Comparison of ENCODE assay signal across 22 cellular contexts in genomic region chr2:235031686-235032373, GRCh38.
"Had no signal": no experiment of that assay in that cellular context is flagged by ENCODE, and none has a peak within 500 bp of the region (broad histone marks: within the 10 kb centered on the region; RNA-seq: fewer than 3 reads in every experiment).

No MANE protein-coding gene starts in this region.

- H3K4me3 ChIP-seq: left ventricle myocardium inferior, sigmoid colon, smooth muscle cell had no signal

- H3K9ac ChIP-seq: parathyroid adenoma had no signal

- H3K27ac ChIP-seq: left ventricle myocardium inferior, neutrophil, parathyroid adenoma, sigmoid colon had no signal

- DNase-seq: activated B cell treated with CpG ODN at 0.5 μM for 24 hours; activated CD4-positive, alpha-beta T cell treated with anti-CD3 and anti-CD28 coated beads for 36 hours; activated CD4-positive, alpha-beta T cell treated with anti-CD3 and anti-CD28 coated beads, Interleukin-2, amount 50 U/mL, for 48 hours; activated naive CD4-positive, alpha-beta T cell treated with Interleukin-2 at 50 U/mL for 16 hours; activated naive CD8-positive, alpha-beta T cell treated with anti-CD3 and anti-CD28 coated beads for 36 hours; activated T-cell treated with anti-CD3 and anti-CD28 coated beads, Interleukin-2, amount 50 U/mL, for 48 hours; cerebellar nuclear complex; foreskin fibroblast; hippocampal formation; kidney glomerular epithelial cell; left ventricle myocardium inferior; sigmoid colon; stimulated activated CD4-positive, alpha-beta T cell treated with anti-CD3 and anti-CD28 coated beads, Interleukin-15, amount 100 ng/mL, for 24 hours; T-helper 9 cell had no signal

- H3K36me3 ChIP-seq: neutrophil, sigmoid colon had no signal

- FAIRE-seq: astrocyte, bronchial epithelial cell had no signal

- H2AFZ ChIP-seq: parathyroid adenoma had no signal

- H3K4me3 Mint-ChIP-seq: activated B cell treated with CpG ODN at 0.5 μM for 24 hours; activated CD4-positive, alpha-beta T cell treated with anti-CD3 and anti-CD28 coated beads for 36 hours; activated naive CD8-positive, alpha-beta T cell treated with anti-CD3 and anti-CD28 coated beads for 36 hours; mesothelial cell of epicardium; naive thymus-derived CD8-positive, alpha-beta T cell; stimulated activated memory B cell treated with anti-CD40 and anti-IgM and Interleukin-4, amounts not matched to agents 10 μg/mL and 1 μg/mL and 100 μg/mL, for 72 hours had no signal

- H3K27me3 ChIP-seq: neutrophil, sigmoid colon had no signal

- H3K4me1 Mint-ChIP-seq: activated B cell treated with CpG ODN at 0.5 μM for 24 hours; activated CD4-positive, alpha-beta T cell treated with anti-CD3 and anti-CD28 coated beads for 36 hours; activated naive CD8-positive, alpha-beta T cell treated with anti-CD3 and anti-CD28 coated beads for 36 hours; naive thymus-derived CD8-positive, alpha-beta T cell; stimulated activated memory B cell treated with anti-CD40 and anti-IgM and Interleukin-4, amounts not matched to agents 10 μg/mL and 1 μg/mL and 100 μg/mL, for 72 hours had no signal

- H3K4me2 ChIP-seq: smooth muscle cell had no signal

- H3K27ac Mint-ChIP-seq: activated B cell treated with CpG ODN at 0.5 μM for 24 hours; activated CD4-positive, alpha-beta T cell treated with anti-CD3 and anti-CD28 coated beads for 36 hours; activated naive CD8-positive, alpha-beta T cell treated with anti-CD3 and anti-CD28 coated beads for 36 hours; mesothelial cell of epicardium; naive thymus-derived CD8-positive, alpha-beta T cell; stimulated activated memory B cell treated with anti-CD40 and anti-IgM and Interleukin-4, amounts not matched to agents 10 μg/mL and 1 μg/mL and 100 μg/mL, for 72 hours had no signal

- H3K9me3 ChIP-seq: left ventricle myocardium inferior, neutrophil, sigmoid colon had no signal

- H3K27me3 Mint-ChIP-seq: activated CD4-positive, alpha-beta T cell treated with anti-CD3 and anti-CD28 coated beads for 36 hours; activated naive CD8-positive, alpha-beta T cell treated with anti-CD3 and anti-CD28 coated beads for 36 hours had no signal

- H3K9me3 Mint-ChIP-seq: activated B cell treated with CpG ODN at 0.5 μM for 24 hours; activated naive CD8-positive, alpha-beta T cell treated with anti-CD3 and anti-CD28 coated beads for 36 hours; mesothelial cell of epicardium; stimulated activated memory B cell treated with anti-CD40 and anti-IgM and Interleukin-4, amounts not matched to agents 10 μg/mL and 1 μg/mL and 100 μg/mL, for 72 hours had no signal

- H3K36me3 Mint-ChIP-seq: activated naive CD8-positive, alpha-beta T cell treated with anti-CD3 and anti-CD28 coated beads for 36 hours; naive thymus-derived CD8-positive, alpha-beta T cell; stimulated activated memory B cell treated with anti-CD40 and anti-IgM and Interleukin-4, amounts not matched to agents 10 μg/mL and 1 μg/mL and 100 μg/mL, for 72 hours had no signal

- H3K79me2 ChIP-seq: parathyroid adenoma had no signal

- ATAC-seq: activated CD4-positive, alpha-beta T cell treated with anti-CD3 and anti-CD28 coated beads for 36 hours; naive thymus-derived CD8-positive, alpha-beta T cell; stimulated activated memory B cell treated with anti-CD40 and anti-IgM and Interleukin-4, amounts not matched to agents 10 μg/mL and 1 μg/mL and 100 μg/mL, for 72 hours had no signal

- H3K4me1 ChIP-seq: parathyroid adenoma had no signal
